Comparison of ENCODE assay signal across 31 cellular contexts in genomic region chr17:28857848-28858360, GRCh38. TPM values are rescaled to one million over a fixed set of nuclear protein-coding genes. Genes with fewer than 3 reads are reported as not detected.
A peak's percentile ranks its signal among the peaks of the same experiment; 100 is the strongest.
DNase-seq lines count a peak whose midpoint lies in the region; ATAC-seq, FAIRE-seq and TF ChIP-seq lines count a peak whose summit lies in the region.
"Had no signal": no experiment of that assay in that cellular context is flagged by ENCODE, and none has a peak within 500 bp of the region (broad histone marks: within the 10 kb centered on the region; RNA-seq: fewer than 3 reads in every experiment).

No MANE protein-coding gene starts in this region.

- H2AFZ ChIP-seq in GM12878 (ENCODE audit: control insufficient read depth, low read depth, low read length), result no peak overlapping the region

- TF ChIP-seq POLR2A in GM12878 (IDR thresholded peaks at IDR 0.05; ENCODE audit: low read depth, low read length), result no peak

- no peaks in the 10 kb centered on the region for H3K9me3 Mint-ChIP-seq in activated T-cell treated with anti-CD3 and anti-CD28 coated beads, Interleukin-2, amount 50 U/mL, for 4 hours
- H3K9me3 Mint-ChIP-seq in activated B cell treated with CpG ODN at 0.5 μM for 24 hours, result no peaks in the 10 kb centered on the region
- H3K9me3 Mint-ChIP-seq in stimulated activated effector memory CD8-positive, alpha-beta T cell treated with anti-CD3 and anti-CD28 coated beads, Interleukin-12 subunit alpha, Interleukin-12 subunit beta, amount 100 ng/mL, for 72 hours, result no peaks in the 10 kb centered on the region
- no peaks in the 10 kb centered on the region for H3K9me3 Mint-ChIP-seq in CD8-positive, alpha-beta T cell
- H3K9me3 Mint-ChIP-seq: dendritic cell treated with granulocyte-macrophage colony-stimulating factor and Interleukin-4, amounts not matched to agents 40 ng/mL and 50 ng/mL, for 4 days; H9; T-cell had no signal

- TF ChIP-seq RAD21 in GM12878 (IDR thresholded peaks at IDR 0.05; ENCODE audit: insufficient read depth, low read depth, low read length), result no peak

- TF ChIP-seq CTCF in activated B cell treated with CpG ODN at 0.5 μM for 24 hours (IDR thresholded peaks at IDR 0.05), result no peak
- TF ChIP-seq CTCF in GM12878 (IDR thresholded peaks at IDR 0.05 in 2 of 3, conservative IDR thresholded peaks at IDR 0.05 in 1 of 3; ENCODE audit: control insufficient read depth in 2 of 3, extremely low read depth in 1 of 3, insufficient read depth in 1 of 3, low read depth in 3 of 3, low read length in 3 of 3), result no peak
- no peak for TF ChIP-seq CTCF in CD8-positive, alpha-beta T cell (IDR thresholded peaks at IDR 0.05)

- POLR2A ChIA-PET in activated B cell treated with CpG ODN at 0.5 μM for 24 hours (lab: Charles Lee) (interaction anchor here (0.9 to 1.4 kb wide), 2 partner anchors 13 to 36 kb away, joined by 3 read pairs; no protein-coding TSS in a partner anchor), GM12878 (lab: Charles Lee) (interaction anchor here (1.0 to 1.5 kb wide), 6 partner anchors 14 to 38 kb away, joined by 3 to 15 read pairs (median 4); partner anchors contain the start of gene FAM222B)
- POLR2A ChIA-PET in CD8-positive, alpha-beta T cell (lab: Charles Lee), result interaction anchor here (0.5 kb wide), 1 partner anchor 34 kb away, joined by 3 read pairs; no protein-coding TSS in a partner anchor

- peaks cover 10 to 16% of the 10 kb centered on the region in 2 experiments; a peak in 3 of 4 replicates for H3K36me3 ChIP-seq in GM12878 (ENCODE audit: control insufficient read depth in 2 of 2, insufficient read depth in 2 of 2, low read length in 1 of 2)
- H3K36me3 ChIP-seq in CD8-positive, alpha-beta T cell (ENCODE audit: insufficient read depth, low read length), result peaks cover 17% of the 10 kb centered on the region

- no peak overlapping the region for H3K9ac ChIP-seq in GM12878 (ENCODE audit: control insufficient read depth, insufficient read depth, low read length)

- peaks cover 24% of the 10 kb centered on the region for H3K4me1 Mint-ChIP-seq in activated T-cell treated with anti-CD3 and anti-CD28 coated beads, Interleukin-2, amount 50 U/mL, for 4 hours (ENCODE audit: low read depth)
- peaks cover 25% of the 10 kb centered on the region for H3K4me1 Mint-ChIP-seq in activated B cell treated with CpG ODN at 0.5 μM for 24 hours
- H3K4me1 Mint-ChIP-seq in stimulated activated effector memory CD8-positive, alpha-beta T cell treated with anti-CD3 and anti-CD28 coated beads, Interleukin-12 subunit alpha, Interleukin-12 subunit beta, amount 100 ng/mL, for 72 hours, result peaks cover 17% of the 10 kb centered on the region
- H3K4me1 Mint-ChIP-seq in CD8-positive, alpha-beta T cell (ENCODE audit: low read depth), result peaks cover 18% of the 10 kb centered on the region

- peak overlapping the region; percentile 12 for H3K27ac Mint-ChIP-seq in activated B cell treated with CpG ODN at 0.5 μM for 24 hours
- peak overlapping the region; percentile 87 for H3K27ac Mint-ChIP-seq in stimulated activated effector memory CD8-positive, alpha-beta T cell treated with anti-CD3 and anti-CD28 coated beads, Interleukin-12 subunit alpha, Interleukin-12 subunit beta, amount 100 ng/mL, for 72 hours
- H3K27ac Mint-ChIP-seq in CD8-positive, alpha-beta T cell, result no peak overlapping the region
- H3K27ac Mint-ChIP-seq: activated CD8-positive, alpha-beta memory T cell treated with anti-CD3 and anti-CD28 coated beads, Interleukin-2, amount 10 ng/mL, durations not matched to agents 7 days and 5 days; dendritic cell treated with granulocyte-macrophage colony-stimulating factor and Interleukin-4, amounts not matched to agents 40 ng/mL and 50 ng/mL, for 4 days; H9; T-cell had no signal

- H3K36me3 Mint-ChIP-seq in activated T-cell treated with anti-CD3 and anti-CD28 coated beads, Interleukin-2, amount 50 U/mL, for 4 hours (ENCODE audit: insufficient read depth), result peaks cover 22% of the 10 kb centered on the region
- peaks cover 48% of the 10 kb centered on the region for H3K36me3 Mint-ChIP-seq in activated B cell treated with CpG ODN at 0.5 μM for 24 hours (ENCODE audit: low read depth)
- H3K36me3 Mint-ChIP-seq in stimulated activated effector memory CD8-positive, alpha-beta T cell treated with anti-CD3 and anti-CD28 coated beads, Interleukin-12 subunit alpha, Interleukin-12 subunit beta, amount 100 ng/mL, for 72 hours, result peaks cover 57% of the 10 kb centered on the region
- peaks cover 52% of the 10 kb centered on the region for H3K36me3 Mint-ChIP-seq in CD8-positive, alpha-beta T cell

- no TSS peak for BruUV-seq in GM12878 (replicated peaks; lab: Mats Ljungman, UMichigan)

- no peak for ATAC-seq in activated T-cell treated with anti-CD3 and anti-CD28 coated beads, Interleukin-2, amount 50 U/mL, for 4 hours
- ATAC-seq in activated B cell treated with CpG ODN at 0.5 μM for 24 hours (ENCODE audit: low read depth) (no peak), GM12878 (peak; percentile 12; the same call in 2 of the 3 replicates), left colon (no peak)
- no peak for ATAC-seq in stimulated activated effector memory CD8-positive, alpha-beta T cell treated with anti-CD3 and anti-CD28 coated beads, Interleukin-12 subunit alpha, Interleukin-12 subunit beta, amount 100 ng/mL, for 72 hours
- ATAC-seq in CD8-positive, alpha-beta T cell, result no peak
- ATAC-seq: activated CD4-positive, CD25-positive, alpha-beta regulatory T cell treated with anti-CD3 and anti-CD28 coated beads, Interleukin-2, amount 50 U/mL, for 24 hours; activated CD8-positive, alpha-beta memory T cell treated with anti-CD3 and anti-CD28 coated beads, Interleukin-2, amount 10 ng/mL, durations not matched to agents 7 days and 5 days; body of pancreas; left ventricle myocardium superior; psoas muscle; sciatic nerve; T-cell had no signal

- FAIRE-seq in GM12878 (lab: Jason Lieb, UNC), result no peak

- RAD21 ChIA-PET in GM12878 (lab: Charles Lee; ENCODE audit: unreplicated experiment), result interaction anchor here (0.6 to 1.5 kb wide), 4 partner anchors 9 to 95 kb away, joined by 3 to 4 read pairs (median 3); no protein-coding TSS in a partner anchor

- no peaks in the 10 kb centered on the region for H3K9me3 ChIP-seq in GM12878 (replicated peaks; ENCODE audit: control insufficient read depth, insufficient read depth, low read length)
- H3K9me3 ChIP-seq in CD8-positive, alpha-beta T cell (ENCODE audit: low read length), result no peaks in the 10 kb centered on the region
- H3K9me3 ChIP-seq: body of pancreas, esophagus muscularis mucosa, psoas muscle, transverse colon had no signal

- peaks cover 14% of the 10 kb centered on the region for H3K4me1 ChIP-seq in GM12878 (ENCODE audit: control insufficient read depth, insufficient read depth, low read length)
- H3K4me1 ChIP-seq in CD8-positive, alpha-beta T cell (ENCODE audit: insufficient read depth, low read length), result peaks cover 12% of the 10 kb centered on the region

- CTCF ChIA-PET in activated B cell treated with CpG ODN at 0.5 μM for 24 hours (lab: Charles Lee) (no interaction called here), GM12878 (lab: Yijun Ruan, JAX) (interaction anchor here (1.0 to 2.1 kb wide), 2 partner anchors 8 to 94 kb away, joined by 4 to 5 read pairs; no protein-coding TSS in a partner anchor)
- CTCF ChIA-PET in CD8-positive, alpha-beta T cell (lab: Charles Lee), result interaction anchor here (1.5 to 1.8 kb wide), 2 partner anchors 94 to 131 kb away, joined by 4 to 5 read pairs; no protein-coding TSS in a partner anchor

- 0 out of 2 replicates have a peak overlapping the region, but pooled peaks have one; percentile 2 for H3K4me2 ChIP-seq in GM12878 (ENCODE audit: control insufficient read depth, insufficient read depth)

- SMC1A ChIA-PET in GM12878 (lab: Charles Lee; ENCODE audit: uncharacterized antibody, unreplicated experiment), result interaction anchor here (1.7 kb wide), 1 partner anchor 94 kb away, joined by 5 read pairs; no protein-coding TSS in a partner anchor

- no peak for TF ChIP-seq EP300 in GM12878 (IDR thresholded peaks at IDR 0.05; ENCODE audit: borderline replicate concordance in 1 of 2, control insufficient read depth in 1 of 2, low read depth in 2 of 2, low read length in 2 of 2)

- H4K20me1 ChIP-seq in GM12878 (ENCODE audit: control insufficient read depth, insufficient read depth), result no peaks in the 10 kb centered on the region

- H3K4me3 Mint-ChIP-seq in activated T-cell treated with anti-CD3 and anti-CD28 coated beads, Interleukin-2, amount 50 U/mL, for 4 hours, result peak overlapping the region; percentile 29
- no peak overlapping the region for H3K4me3 Mint-ChIP-seq in activated B cell treated with CpG ODN at 0.5 μM for 24 hours
- no peak overlapping the region for H3K4me3 Mint-ChIP-seq in stimulated activated effector memory CD8-positive, alpha-beta T cell treated with anti-CD3 and anti-CD28 coated beads, Interleukin-12 subunit alpha, Interleukin-12 subunit beta, amount 100 ng/mL, for 72 hours
- no peak overlapping the region for H3K4me3 Mint-ChIP-seq in CD8-positive, alpha-beta T cell
- H3K4me3 Mint-ChIP-seq: activated CD8-positive, alpha-beta memory T cell treated with anti-CD3 and anti-CD28 coated beads, Interleukin-2, amount 10 ng/mL, durations not matched to agents 7 days and 5 days; dendritic cell treated with granulocyte-macrophage colony-stimulating factor and Interleukin-4, amounts not matched to agents 40 ng/mL and 50 ng/mL, for 4 days had no signal

- 17% methylated on average over 1 of the region's 1 CpG for WGBS in GM12878 (ENCODE audit: insufficient coverage, insufficient replicate concordance, low lambda C conversion rate, missing lambda C conversion rate)

- in situ Hi-C loops in GM12878 (cut with MboI), result no loop called here

- H3K27me3 Mint-ChIP-seq in activated T-cell treated with anti-CD3 and anti-CD28 coated beads, Interleukin-2, amount 50 U/mL, for 4 hours (ENCODE audit: low read depth), result no peaks in the 10 kb centered on the region
- H3K27me3 Mint-ChIP-seq in activated B cell treated with CpG ODN at 0.5 μM for 24 hours, result no peaks in the 10 kb centered on the region
- no peaks in the 10 kb centered on the region for H3K27me3 Mint-ChIP-seq in CD8-positive, alpha-beta T cell (ENCODE audit: low read depth)
- H3K27me3 Mint-ChIP-seq: activated CD8-positive, alpha-beta memory T cell treated with anti-CD3 and anti-CD28 coated beads, Interleukin-2, amount 10 ng/mL, durations not matched to agents 7 days and 5 days; dendritic cell treated with granulocyte-macrophage colony-stimulating factor and Interleukin-4, amounts not matched to agents 40 ng/mL and 50 ng/mL, for 4 days; T-cell had no signal

- H3K4me3 ChIP-seq in GM12878, result no peak overlapping the region
- H3K4me3 ChIP-seq in CD8-positive, alpha-beta T cell (ENCODE audit: low read depth, low read length), result no peak overlapping the region
- H3K4me3 ChIP-seq: body of pancreas, esophagus muscularis mucosa, psoas muscle, transverse colon had no signal

- no peaks in the 10 kb centered on the region for H3K27me3 ChIP-seq in GM12878 (replicated peaks in 1 of 2; ENCODE audit: control insufficient read depth in 2 of 2, insufficient read depth in 2 of 2, low read length in 1 of 2)
- no peaks in the 10 kb centered on the region for H3K27me3 ChIP-seq in CD8-positive, alpha-beta T cell (ENCODE audit: insufficient read depth, low read length)
- H3K27me3 ChIP-seq: body of pancreas, esophagus muscularis mucosa, transverse colon had no signal

- intact Hi-C loops in activated B cell treated with CpG ODN at 0.5 μM for 24 hours (cut with micrococcal nuclease), result no loop called here
- intact Hi-C loops in GM12878 (cut with micrococcal nuclease; ENCODE audit: unreplicated experiment), result no loop called here
- intact Hi-C loops in CD8-positive, alpha-beta T cell (cut with DNase I, micrococcal nuclease), result no loop called here
- intact Hi-C loops in left colon (cut with DNase I, micrococcal nuclease), result no loop called here

- H3K79me2 ChIP-seq in GM12878 (ENCODE audit: control insufficient read depth, insufficient read depth, low read length), result peaks cover 14% of the 10 kb centered on the region

- DNase-seq in activated T-cell treated with anti-CD3 and anti-CD28 coated beads, Interleukin-2, amount 50 U/mL, for 4 hours, result no peak
- no peak for DNase-seq in activated T-cell treated with anti-CD3 and anti-CD28 coated beads for 4 hours
- DNase-seq in activated B cell treated with CpG ODN at 0.5 μM for 24 hours, result no peak
- no peak for DNase-seq in GM12878 (ENCODE audit: low read depth, low spot score)
- DNase-seq in stimulated activated effector memory CD8-positive, alpha-beta T cell treated with anti-CD3 and anti-CD28 coated beads, Interleukin-12 subunit alpha, Interleukin-12 subunit beta, amount 100 ng/mL, for 72 hours (ENCODE audit: low spot score in 2 of 2), result no peak
- DNase-seq in CD8-positive, alpha-beta T cell, result no peak
- no peak for DNase-seq in left colon
- DNase-seq in COLO668 (lab: John Stamatoyannopoulos, UW; ENCODE audit: unreplicated experiment), result no peak
- DNase-seq: ACHN; activated CD8-positive, alpha-beta memory T cell treated with anti-CD3 and anti-CD28 coated beads, Interleukin-2, amount 10 ng/mL, durations not matched to agents 7 days and 5 days; activated effector memory CD4-positive, alpha-beta T cell treated with Interleukin-2 at 50 U/mL for 16 hours; body of pancreas; DMS53; foreskin fibroblast; H9; head of caudate nucleus; islet precursor cell; KG1; mesendoderm; NCI-H2029 treated with DMSO at 0.1 percent for 48 hours; NCI-H526; occipital lobe; stimulated activated CD8-positive, alpha-beta memory T cell treated with anti-CD3 and anti-CD28 coated beads, Interleukin-4, amount 100 ng/mL, for 48 hours; T-cell; transverse colon had no signal

- no peak overlapping the region; the same call in 1 of the 2 replicates for H3K27ac ChIP-seq in GM12878 (ENCODE audit: control insufficient read depth, insufficient read depth)
- no peak overlapping the region for H3K27ac ChIP-seq in CD8-positive, alpha-beta T cell (ENCODE audit: low read depth, low read length)
- H3K27ac ChIP-seq: body of pancreas, esophagus muscularis mucosa, psoas muscle, transverse colon had no signal

RNA-seq across cellular contexts. Expression of gene ERAL1, which starts 3.1 kb away (rescaled TPM):
- 10 to 100 TPM; 79.8 to 81.3 (median 80.8) TPM for total RNA-seq in activated T-cell treated with anti-CD3 and anti-CD28 coated beads, Interleukin-2, amount 50 U/mL, for 4 hours
- total RNA-seq in activated B cell treated with CpG ODN at 0.5 μM for 24 hours, result 47.6 and 49.2 TPM in 2 replicates
- 24.0 and 26.2 TPM in 2 replicates for total RNA-seq in GM12878 (2013; cell fraction: nucleolus; rRNA removed)
- total RNA-seq in GM12878 (2014; rRNA removed), result 57.1 and 61.2 TPM in 2 replicates
- 24.6 and 27.7 TPM in 2 replicates for total RNA-seq in GM12878 (2014; rRNA removed; fragmentation: Illumina TruSeq; extraction: Trizol)
- 66.7 and 67.8 TPM in 2 replicates for total RNA-seq in GM12878 (2021)
- 45.6 TPM for polyA plus RNA-seq in GM12878 (2011; ENCODE audit: low read depth)
- polyA plus RNA-seq in GM12878 (2011; rRNA removed), result 60.2 and 104 TPM in 2 replicates
- polyA plus RNA-seq in GM12878 (2011; cell fraction: cytosol; rRNA removed), result 159 TPM in 2 replicates
- polyA plus RNA-seq in GM12878 (2011; cell fraction: nucleus; rRNA removed), result 102 and 131 TPM in 2 replicates
- 40.8 and 41.4 TPM in 2 replicates for polyA plus RNA-seq in GM12878 (2012)
- 96.5 and 101 TPM in 2 replicates for polyA plus RNA-seq in GM12878 (2014; fragmentation: Illumina TruSeq; extraction: Trizol)
- polyA plus RNA-seq in GM12878 (2014; fragmentation: Nextera tagmentation; extraction: Ambion mirVana), result 100 to 1,000 TPM; 165 to 175 TPM
- 99.5 and 103 TPM in 2 replicates for polyA plus RNA-seq in GM12878 (2014; rRNA removed)
- polyA plus RNA-seq in GM12878 (2016; fragmentation: Nextera tagmentation; extraction: Ambion mirVana), result 100 to 1,000 TPM; 114 to 132 TPM
- polyA minus RNA-seq in GM12878 (2011; rRNA and poly(A)+ RNA removed), result 89.3 and 130 TPM in 2 replicates
- polyA minus RNA-seq in GM12878 (2011; cell fraction: cytosol; rRNA and poly(A)+ RNA removed), result 30.7 and 43.2 TPM in 2 replicates
- polyA minus RNA-seq in GM12878 (2011; cell fraction: nucleus; rRNA and poly(A)+ RNA removed), result 39.7 and 43.2 TPM in 2 replicates
- 10 to 100 TPM; 20.0 to 21.2 TPM for total RNA-seq in CD8-positive, alpha-beta T cell
- 10 to 100 TPM; 30.8 to 33.9 TPM for total RNA-seq in left colon

RNA-seq across cellular contexts. Expression of gene FAM222B, which starts 15.3 kb away (rescaled TPM):
- 10 to 100 TPM; 23.5 to 26.4 (median 24.9) TPM for total RNA-seq in activated T-cell treated with anti-CD3 and anti-CD28 coated beads, Interleukin-2, amount 50 U/mL, for 4 hours
- total RNA-seq in activated B cell treated with CpG ODN at 0.5 μM for 24 hours (15.6 and 16.0 TPM in 2 replicates), GM12878 (2014; rRNA removed) (5.7 and 6.4 TPM in 2 replicates), GM12878 (2014; rRNA removed; fragmentation: Illumina TruSeq; extraction: Trizol) (3.3 and 3.6 TPM in 2 replicates), GM12878 (2021) (18.3 and 18.5 TPM in 2 replicates), left colon (10 to 100 TPM; 28.9 to 33.0 TPM)
- total RNA-seq in GM12878 (2013; cell fraction: nucleolus; rRNA removed), result 35.8 and 38.5 TPM in 2 replicates
- polyA plus RNA-seq in GM12878 (2011; ENCODE audit: low read depth), result 5.8 TPM
- polyA plus RNA-seq in GM12878 (2011; rRNA removed) (2.9 and 4.1 TPM in 2 replicates), GM12878 (2014; fragmentation: Illumina TruSeq; extraction: Trizol) (12.4 and 14.2 TPM in 2 replicates), GM12878 (2014; fragmentation: Nextera tagmentation; extraction: Ambion mirVana) (1 to 10 TPM; 2.8 to 2.9 TPM), GM12878 (2014; rRNA removed) (6.4 and 9.7 TPM in 2 replicates), GM12878 (2016; fragmentation: Nextera tagmentation; extraction: Ambion mirVana) (10 to 100 TPM; 14.0 to 14.7 TPM)
- polyA plus RNA-seq in GM12878 (2011; cell fraction: cytosol; rRNA removed), result 7.3 and 11.1 TPM in 2 replicates
- polyA plus RNA-seq in GM12878 (2011; cell fraction: nucleus; rRNA removed), result 9.1 and 11.8 TPM in 2 replicates
- 6.6 and 7.9 TPM in 2 replicates for polyA plus RNA-seq in GM12878 (2012)
- polyA minus RNA-seq in GM12878 (2011; rRNA and poly(A)+ RNA removed), result 15.1 and 16.6 TPM in 2 replicates
- polyA minus RNA-seq in GM12878 (2011; cell fraction: cytosol; rRNA and poly(A)+ RNA removed), result 8.9 and 10.6 TPM in 2 replicates
- polyA minus RNA-seq in GM12878 (2011; cell fraction: nucleus; rRNA and poly(A)+ RNA removed), result 6.8 and 12.4 TPM in 2 replicates
- total RNA-seq in CD8-positive, alpha-beta T cell, result 10 to 100 TPM; 20.2 to 20.6 TPM

RNA-seq across cellular contexts. Expression of gene FLOT2, which starts 39.6 kb away (rescaled TPM):
- total RNA-seq in activated T-cell treated with anti-CD3 and anti-CD28 coated beads, Interleukin-2, amount 50 U/mL, for 4 hours, result 10 to 100 TPM; 48.3 to 62.9 (median 59.3) TPM
- total RNA-seq in activated B cell treated with CpG ODN at 0.5 μM for 24 hours, result 303 and 321 TPM in 2 replicates
- total RNA-seq in GM12878 (2013; cell fraction: nucleolus; rRNA removed), result 29.2 and 39.1 TPM in 2 replicates
- total RNA-seq in GM12878 (2014; rRNA removed), result 79.0 and 79.6 TPM in 2 replicates
- 72.0 and 72.5 TPM in 2 replicates for total RNA-seq in GM12878 (2014; rRNA removed; fragmentation: Illumina TruSeq; extraction: Trizol)
- 291 and 302 TPM in 2 replicates for total RNA-seq in GM12878 (2021)
- 30.4 TPM for polyA plus RNA-seq in GM12878 (2011; ENCODE audit: low read depth)
- 90.1 and 150 TPM in 2 replicates for polyA plus RNA-seq in GM12878 (2011; rRNA removed)
- 162 and 176 TPM in 2 replicates for polyA plus RNA-seq in GM12878 (2011; cell fraction: cytosol; rRNA removed)
- 153 and 169 TPM in 2 replicates for polyA plus RNA-seq in GM12878 (2011; cell fraction: nucleus; rRNA removed)
- polyA plus RNA-seq in GM12878 (2012), result 59.9 and 65.4 TPM in 2 replicates
- polyA plus RNA-seq in GM12878 (2014; fragmentation: Illumina TruSeq; extraction: Trizol), result 75.3 and 147 TPM in 2 replicates
- 100 to 1,000 TPM in 1 of 2 experiments, 10 to 100 TPM in 1; 56.8 to 121 TPM for polyA plus RNA-seq in GM12878 (2014; fragmentation: Nextera tagmentation; extraction: Ambion mirVana)
- 150 and 154 TPM in 2 replicates for polyA plus RNA-seq in GM12878 (2014; rRNA removed)
- polyA plus RNA-seq in GM12878 (2016; fragmentation: Nextera tagmentation; extraction: Ambion mirVana), result 100 to 1,000 TPM; 237 to 251 TPM
- 172 and 176 TPM in 2 replicates for polyA minus RNA-seq in GM12878 (2011; rRNA and poly(A)+ RNA removed)
- 71.6 and 96.9 TPM in 2 replicates for polyA minus RNA-seq in GM12878 (2011; cell fraction: cytosol; rRNA and poly(A)+ RNA removed)
- polyA minus RNA-seq in GM12878 (2011; cell fraction: nucleus; rRNA and poly(A)+ RNA removed), result 19.0 and 28.4 TPM in 2 replicates
- 10 to 100 TPM; 69.7 to 71.6 TPM for total RNA-seq in CD8-positive, alpha-beta T cell
- 10 to 100 TPM; 82.4 to 91.5 TPM for total RNA-seq in left colon

RNA-seq across cellular contexts. Expression of gene DHRS13, which starts 45.0 kb away (rescaled TPM):
- 10 to 100 TPM; 20.7 to 24.5 (median 21.8) TPM for total RNA-seq in activated T-cell treated with anti-CD3 and anti-CD28 coated beads, Interleukin-2, amount 50 U/mL, for 4 hours
- total RNA-seq in activated B cell treated with CpG ODN at 0.5 μM for 24 hours (32.0 and 39.6 TPM in 2 replicates), GM12878 (2014; rRNA removed) (35.3 and 37.1 TPM in 2 replicates), GM12878 (2014; rRNA removed; fragmentation: Illumina TruSeq; extraction: Trizol) (23.7 and 24.2 TPM in 2 replicates), GM12878 (2021) (27.6 and 31.3 TPM in 2 replicates), left colon (1 to 10 TPM; 6.3 to 7.5 TPM)
- total RNA-seq in GM12878 (2013; cell fraction: nucleolus; rRNA removed), result 66.0 and 68.2 TPM in 2 replicates
- 3.0 TPM for polyA plus RNA-seq in GM12878 (2011; ENCODE audit: low read depth)
- polyA plus RNA-seq in GM12878 (2011; rRNA removed) (50.6 and 55.2 TPM in 2 replicates), GM12878 (2014; fragmentation: Illumina TruSeq; extraction: Trizol) (17.7 and 19.6 TPM in 2 replicates), GM12878 (2014; fragmentation: Nextera tagmentation; extraction: Ambion mirVana) (under 1 TPM in 1 of 2 experiments, not detected in 1; 0.18 TPM), GM12878 (2014; rRNA removed) (37.7 and 38.8 TPM in 2 replicates), GM12878 (2016; fragmentation: Nextera tagmentation; extraction: Ambion mirVana) (10 to 100 TPM; 28.7 to 35.5 TPM)
- 70.4 and 81.7 TPM in 2 replicates for polyA plus RNA-seq in GM12878 (2011; cell fraction: cytosol; rRNA removed)
- polyA plus RNA-seq in GM12878 (2011; cell fraction: nucleus; rRNA removed), result 47.5 and 49.0 TPM in 2 replicates
- polyA plus RNA-seq in GM12878 (2012), result 7.6 and 12.3 TPM in 2 replicates
- polyA minus RNA-seq in GM12878 (2011; rRNA and poly(A)+ RNA removed), result 39.0 and 44.2 TPM in 2 replicates
- polyA minus RNA-seq in GM12878 (2011; cell fraction: cytosol; rRNA and poly(A)+ RNA removed), result 14.3 and 16.6 TPM in 2 replicates
- polyA minus RNA-seq in GM12878 (2011; cell fraction: nucleus; rRNA and poly(A)+ RNA removed), result 16.2 and 21.1 TPM in 2 replicates
- total RNA-seq in CD8-positive, alpha-beta T cell, result 10 to 100 TPM; 27.3 to 30.9 TPM
